8 cellular contexts compared by ENCODE assay signal in genomic region chr1:93847811-93848288, GRCh38. TPM values are rescaled to one million over a fixed set of nuclear protein-coding genes. Genes with fewer than 3 reads are reported as not detected.
DNase-seq lines count a peak whose midpoint lies in the region; ATAC-seq and TF ChIP-seq lines count a peak whose summit lies in the region.

No MANE protein-coding gene starts in this region.

- H3K36me3 ChIP-seq in fibroblast of lung (ENCODE audit: control insufficient read depth, insufficient read depth, low read length): no peaks in the 10 kb centered on the region

- H3K4me3 Mint-ChIP-seq in natural killer cell: peak overlapping the region; percentile 97

- peak overlapping the region; percentile 88 for H3K27ac ChIP-seq in fibroblast of lung (ENCODE audit: insufficient read depth, low read length)

- no peaks in the 10 kb centered on the region for H3K27me3 ChIP-seq in fibroblast of lung (ENCODE audit: control insufficient read depth, insufficient read depth, low read length)

- H3K9me3 Mint-ChIP-seq in natural killer cell: no peaks in the 10 kb centered on the region

- H3K4me1 Mint-ChIP-seq in natural killer cell: peaks cover 41% of the 10 kb centered on the region in 2 donors

- intact Hi-C loops in natural killer cell (cut with micrococcal nuclease): loop anchor here (1.0 to 10.0 kb wide), 8 partner anchors 30 to 883 kb away; partner anchors contain the start of gene DIPK1A

- peak overlapping the region; percentile 57 for H3K9ac ChIP-seq in fibroblast of lung (ENCODE audit: insufficient read depth, low read length)

- no peaks in the 10 kb centered on the region for H4K20me1 ChIP-seq in fibroblast of lung (ENCODE audit: control insufficient read depth, extremely low read depth, insufficient read depth, low read length)

- peaks cover 0 to 4% of the 10 kb centered on the region in 2 donors for H3K27me3 Mint-ChIP-seq in natural killer cell (ENCODE audit: low read depth in 2 of 2)

- DNase-seq in CMK (ENCODE audit: low read depth) (peak; percentile 56), GM20000 (ENCODE audit: low spot score) (peak; percentile 57), HS-27A (ENCODE audit: low read depth) (peak; percentile 63), OCI-M1 (lab: John Stamatoyannopoulos, UW) (peak; percentile 95), activated T-helper 1 cell treated with Interleukin-2 at 50 U/mL for 16 hours (ENCODE audit: low read depth) (peak; percentile 56), fibroblast of lung (ENCODE audit: low read depth in 2 of 2) (peak; percentile 65), natural killer cell (peak; percentile 69)
- DNase-seq in stimulated activated naive CD4-positive, alpha-beta T cell treated with Interleukin-2 at 50 U/mL for 16 hours (lab: John Stamatoyannopoulos, UW): peak; percentile 69

- peak; percentile 19 to 36 (median 35) for ATAC-seq in natural killer cell

- peak overlapping the region; percentile 95 to 99 for H3K27ac Mint-ChIP-seq in natural killer cell

- peak overlapping the region; percentile 68 for H3K4me2 ChIP-seq in fibroblast of lung (ENCODE audit: extremely low read depth, insufficient read depth, low read length)

- H3K9me3 ChIP-seq in fibroblast of lung (ENCODE audit: control insufficient read depth, insufficient read depth, low read depth, low read length): no peaks in the 10 kb centered on the region

- no peaks in the 10 kb centered on the region for H3K36me3 Mint-ChIP-seq in natural killer cell

- H3K79me2 ChIP-seq in fibroblast of lung (ENCODE audit: control insufficient read depth, insufficient read depth, low read length): no peaks in the 10 kb centered on the region

- peak overlapping the region; percentile 75 for H2AFZ ChIP-seq in fibroblast of lung (ENCODE audit: low read length)

- TF ChIP-seq CTCF in GM20000 (IDR thresholded peaks at IDR 0.05; ENCODE audit: extremely low read depth, missing control alignments) (no peak), fibroblast of lung (conservative IDR thresholded peaks at IDR 0.05 in 1 of 2, IDR thresholded peaks at IDR 0.05 in 1 of 2; ENCODE audit: low read depth in 1 of 2, low read length in 2 of 2) (no peak), natural killer cell (IDR thresholded peaks at IDR 0.05) (no peak)

- peaks cover 14% of the 10 kb centered on the region for H3K4me1 ChIP-seq in fibroblast of lung (ENCODE audit: control insufficient read depth, extremely low read depth, insufficient read depth, low read length)

- peak overlapping the region; percentile 57 to 80 (median 75) for H3K4me3 ChIP-seq in fibroblast of lung (replicated peaks in 1 of 4; ENCODE audit: control extremely low read depth in 1 of 4, insufficient read depth in 1 of 4, low read depth in 3 of 4, low read length in 4 of 4)

RNA-seq across cellular contexts. Expression of gene DNTTIP2, which starts 31.2 kb away (rescaled TPM):
- total RNA-seq in fibroblast of lung (19.2 and 20.8 TPM in 2 replicates), natural killer cell (100 to 1,000 TPM in 1 of 3 donors, 10 to 100 TPM in 2; 88.5 to 104 (median 97.3) TPM)
- 32.8 and 34.9 TPM in 2 replicates for polyA plus RNA-seq in fibroblast of lung
- polyA plus RNA-seq in fibroblast of lung (2012): 38.2 and 48.1 TPM in 2 replicates
- 2.0 and 10.4 TPM in 2 replicates for polyA minus RNA-seq in fibroblast of lung (ENCODE audit: low replicate concordance)

Comparison
In these comparisons a context has a peak if more than half of its experiments do, and no peak if none do; other contexts are left out.
1. Peak in every context shown above with its lines: DNase-seq, ATAC-seq, H3K4me3 ChIP-seq and H3K27ac ChIP-seq.